ENCODE assay signal across 16 cellular contexts in the genomic region with DNA sequence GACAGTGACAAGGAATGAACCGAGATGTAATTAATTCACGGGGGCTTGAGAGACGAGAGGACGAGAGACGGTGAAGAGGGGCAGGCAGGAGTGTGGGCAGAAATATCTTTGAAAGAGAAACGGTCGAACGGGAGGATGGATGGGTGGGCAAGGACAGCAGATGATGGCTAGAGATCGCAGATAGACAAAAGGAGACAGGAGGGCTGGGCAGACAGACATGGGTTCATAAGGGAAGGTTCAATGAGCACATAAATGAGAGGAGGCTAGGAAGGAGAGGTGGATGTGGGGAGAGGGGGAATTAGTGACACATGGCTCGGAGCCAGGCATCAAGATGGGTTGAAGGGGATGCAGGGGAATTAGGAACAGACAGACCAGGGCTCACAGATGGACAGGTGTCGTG. TPM values are rescaled to one million over a fixed set of nuclear protein-coding genes. Genes with fewer than 3 reads are reported as not detected.
A peak's percentile ranks its signal among the peaks of the same experiment; 100 is the strongest.
DNase-seq lines count a peak whose midpoint lies in the region; ATAC-seq and TF ChIP-seq lines count a peak whose summit lies in the region.
"Had no signal": no experiment of that assay in that cellular context is flagged by ENCODE, and none has a peak within 500 bp of the region (broad histone marks: within the 10 kb centered on the region; RNA-seq: fewer than 3 reads in every experiment).

No MANE protein-coding gene starts in this region.

- DNase-seq in natural killer cell (no peak), immature natural killer cell (no peak), mucosa of descending colon (no peak)
- DNase-seq in natural killer cell treated with Interleukin-12 subunit alpha and Interleukin-12 subunit beta and Interleukin-15 and Interleukin-18, amount 100 ng/mL, for 72 hours (ENCODE audit: low spot score): no peak
- no peak for DNase-seq in activated naive CD8-positive, alpha-beta T cell treated with anti-CD3 and anti-CD28 coated beads, Interleukin-2, amount 10 ng/mL, durations not matched to agents 7 days and 5 days
- no peak for DNase-seq in stimulated activated naive B cell treated with anti-CD40 and anti-IgM and Interleukin-4, amounts not matched to agents 10 μg/mL and 1 μg/mL and 100 μg/mL, for 72 hours
- no peak for DNase-seq in activated naive CD4-positive, alpha-beta T cell (lab: John Stamatoyannopoulos, UW)
- DNase-seq: activated CD4-positive, CD25-positive, alpha-beta regulatory T cell treated with anti-CD3 and anti-CD28 coated beads, Interleukin-2, amount 50 U/mL, for 72 hours; Calu3; Kasumi-1 had no signal

- H3K36me3 ChIP-seq in mucosa of descending colon (ENCODE audit: low read depth): no peaks in the 10 kb centered on the region
- H3K36me3 ChIP-seq: heart right ventricle, right atrium auricular region had no signal

- H3K27me3 Mint-ChIP-seq in natural killer cell (ENCODE audit: low read depth in 2 of 2) (peaks cover 26 to 30% of the 10 kb centered on the region in 2 donors), immature natural killer cell (ENCODE audit: low read depth in 3 of 3) (peaks cover 14 to 32% (median 16%) of the 10 kb centered on the region in 3 donors)
- H3K27me3 Mint-ChIP-seq in natural killer cell treated with Interleukin-12 subunit alpha and Interleukin-12 subunit beta and Interleukin-15 and Interleukin-18, amount 100 ng/mL, for 72 hours: peaks cover 23 to 29% of the 10 kb centered on the region in 2 donors
- peaks cover 28% of the 10 kb centered on the region for H3K27me3 Mint-ChIP-seq in activated naive CD8-positive, alpha-beta T cell treated with anti-CD3 and anti-CD28 coated beads, Interleukin-2, amount 10 ng/mL, durations not matched to agents 7 days and 5 days
- H3K27me3 Mint-ChIP-seq in stimulated activated naive B cell treated with anti-CD40 and anti-IgM and Interleukin-4, amounts not matched to agents 10 μg/mL and 1 μg/mL and 100 μg/mL, for 72 hours: peaks cover 30 to 49% of the 10 kb centered on the region in 2 donors

- H3K9me3 ChIP-seq in mucosa of descending colon: peaks cover 13% of the 10 kb centered on the region

- H3K4me1 ChIP-seq in mucosa of descending colon (ENCODE audit: low read depth): no peaks in the 10 kb centered on the region

- H3K36me3 Mint-ChIP-seq in natural killer cell (peaks cover 8% of the 10 kb centered on the region), immature natural killer cell (no peaks in the 10 kb centered on the region)
- H3K36me3 Mint-ChIP-seq in natural killer cell treated with Interleukin-12 subunit alpha and Interleukin-12 subunit beta and Interleukin-15 and Interleukin-18, amount 100 ng/mL, for 72 hours: peaks cover 12% of the 10 kb centered on the region
- H3K36me3 Mint-ChIP-seq in activated naive CD8-positive, alpha-beta T cell treated with anti-CD3 and anti-CD28 coated beads, Interleukin-2, amount 10 ng/mL, durations not matched to agents 7 days and 5 days: no peaks in the 10 kb centered on the region
- peaks cover 0 to 3% of the 10 kb centered on the region in 2 donors for H3K36me3 Mint-ChIP-seq in stimulated activated naive B cell treated with anti-CD40 and anti-IgM and Interleukin-4, amounts not matched to agents 10 μg/mL and 1 μg/mL and 100 μg/mL, for 72 hours

- ATAC-seq in natural killer cell (no peak), mucosa of descending colon (no peak), HG03095 (IDR thresholded peaks at IDR 0.05; ENCODE audit: unreplicated experiment) (no peak)
- no peak for ATAC-seq in natural killer cell treated with Interleukin-12 subunit alpha and Interleukin-12 subunit beta and Interleukin-15 and Interleukin-18, amount 100 ng/mL, for 72 hours
- ATAC-seq in activated naive CD8-positive, alpha-beta T cell treated with anti-CD3 and anti-CD28 coated beads, Interleukin-2, amount 10 ng/mL, durations not matched to agents 7 days and 5 days (ENCODE audit: low read depth): no peak
- ATAC-seq in stimulated activated naive B cell treated with anti-CD40 and anti-IgM and Interleukin-4, amounts not matched to agents 10 μg/mL and 1 μg/mL and 100 μg/mL, for 72 hours (replicated peaks): no peak

- H3K4me3 ChIP-seq in mucosa of descending colon: no peak overlapping the region

- H3K4me1 Mint-ChIP-seq in natural killer cell (peaks cover 0 to 12% of the 10 kb centered on the region in 2 donors), immature natural killer cell (peaks cover 0 to 4% of the 10 kb centered on the region in 2 donors)
- peaks cover 0 to 6% of the 10 kb centered on the region in 2 donors for H3K4me1 Mint-ChIP-seq in natural killer cell treated with Interleukin-12 subunit alpha and Interleukin-12 subunit beta and Interleukin-15 and Interleukin-18, amount 100 ng/mL, for 72 hours (ENCODE audit: low read depth in 2 of 2)
- peaks cover 5% of the 10 kb centered on the region for H3K4me1 Mint-ChIP-seq in activated naive CD8-positive, alpha-beta T cell treated with anti-CD3 and anti-CD28 coated beads, Interleukin-2, amount 10 ng/mL, durations not matched to agents 7 days and 5 days
- H3K4me1 Mint-ChIP-seq in stimulated activated naive B cell treated with anti-CD40 and anti-IgM and Interleukin-4, amounts not matched to agents 10 μg/mL and 1 μg/mL and 100 μg/mL, for 72 hours: peaks cover 6 to 14% of the 10 kb centered on the region in 2 donors
- H3K4me1 Mint-ChIP-seq: activated naive CD4-positive, alpha-beta T cell treated with anti-CD3 and anti-CD28 coated beads, Interleukin-2, amount 50 U/mL, for 24 hours had no signal

- intact Hi-C loops in natural killer cell (cut with micrococcal nuclease) (no loop called here), mucosa of descending colon (cut with DNase I, micrococcal nuclease) (no loop called here)

- TF ChIP-seq CTCF in natural killer cell (IDR thresholded peaks at IDR 0.05): no peak
- no peak for TF ChIP-seq CTCF in mucosa of descending colon (IDR thresholded peaks at IDR 0.05)

- peak overlapping the region; percentile 21 for H3K4me3 Mint-ChIP-seq in natural killer cell
- no peak overlapping the region for H3K4me3 Mint-ChIP-seq in natural killer cell treated with Interleukin-12 subunit alpha and Interleukin-12 subunit beta and Interleukin-15 and Interleukin-18, amount 100 ng/mL, for 72 hours
- peak overlapping the region; percentile 23 for H3K4me3 Mint-ChIP-seq in activated naive CD8-positive, alpha-beta T cell treated with anti-CD3 and anti-CD28 coated beads, Interleukin-2, amount 10 ng/mL, durations not matched to agents 7 days and 5 days
- peak overlapping the region in 4 of 5 donors; percentile 0 to 56 (median 34) for H3K4me3 Mint-ChIP-seq in immature natural killer cell
- peak overlapping the region in 1 of 2 donors; percentile 31 for H3K4me3 Mint-ChIP-seq in stimulated activated naive B cell treated with anti-CD40 and anti-IgM and Interleukin-4, amounts not matched to agents 10 μg/mL and 1 μg/mL and 100 μg/mL, for 72 hours

- POLR2A ChIA-PET in activated naive CD8-positive, alpha-beta T cell treated with anti-CD3 and anti-CD28 coated beads, Interleukin-2, amount 10 ng/mL, durations not matched to agents 7 days and 5 days (lab: Charles Lee): no interaction called here

- H3K27ac Mint-ChIP-seq in natural killer cell (no peak overlapping the region), immature natural killer cell (no peak overlapping the region)
- H3K27ac Mint-ChIP-seq in natural killer cell treated with Interleukin-12 subunit alpha and Interleukin-12 subunit beta and Interleukin-15 and Interleukin-18, amount 100 ng/mL, for 72 hours: no peak overlapping the region
- no peak overlapping the region for H3K27ac Mint-ChIP-seq in activated naive CD8-positive, alpha-beta T cell treated with anti-CD3 and anti-CD28 coated beads, Interleukin-2, amount 10 ng/mL, durations not matched to agents 7 days and 5 days
- peak overlapping the region; percentile 28 for H3K27ac Mint-ChIP-seq in stimulated activated naive B cell treated with anti-CD40 and anti-IgM and Interleukin-4, amounts not matched to agents 10 μg/mL and 1 μg/mL and 100 μg/mL, for 72 hours
- H3K27ac Mint-ChIP-seq: activated naive CD4-positive, alpha-beta T cell treated with anti-CD3 and anti-CD28 coated beads, Interleukin-2, amount 50 U/mL, for 24 hours; T-helper 2 cell treated with Interferon-gamma antibody and Interleukin-4, amounts not matched to agents 5 μg/mL and 100 μg/mL, for 36 hours had no signal

- H3K9me3 Mint-ChIP-seq in natural killer cell (peaks cover 0 to 4% of the 10 kb centered on the region in 2 donors), immature natural killer cell (peaks cover 2 to 23% (median 15%) of the 10 kb centered on the region in 6 donors)
- H3K9me3 Mint-ChIP-seq in natural killer cell treated with Interleukin-12 subunit alpha and Interleukin-12 subunit beta and Interleukin-15 and Interleukin-18, amount 100 ng/mL, for 72 hours: no peaks in the 10 kb centered on the region
- peaks cover 9% of the 10 kb centered on the region for H3K9me3 Mint-ChIP-seq in activated naive CD8-positive, alpha-beta T cell treated with anti-CD3 and anti-CD28 coated beads, Interleukin-2, amount 10 ng/mL, durations not matched to agents 7 days and 5 days
- peaks cover 8 to 12% of the 10 kb centered on the region in 2 donors for H3K9me3 Mint-ChIP-seq in stimulated activated naive B cell treated with anti-CD40 and anti-IgM and Interleukin-4, amounts not matched to agents 10 μg/mL and 1 μg/mL and 100 μg/mL, for 72 hours

RNA-seq across cellular contexts. Expression of a gene that starts 1.1 kb away (rescaled TPM):
- total RNA-seq in natural killer cell (not detected), mucosa of descending colon (1 to 10 TPM in 1 of 3 donors, under 1 TPM in 1, not detected in 1; 0.14 to 1.2 TPM)
- not detected for total RNA-seq in natural killer cell treated with Interleukin-12 subunit alpha and Interleukin-12 subunit beta and Interleukin-15 and Interleukin-18, amount 100 ng/mL, for 72 hours
- under 1 TPM; 0.17 TPM for total RNA-seq in activated naive CD8-positive, alpha-beta T cell treated with anti-CD3 and anti-CD28 coated beads, Interleukin-2, amount 10 ng/mL, durations not matched to agents 7 days and 5 days
- polyA plus RNA-seq in immature natural killer cell: under 1 TPM in 1 of 3 donors, not detected in 2; 0.22 TPM
- total RNA-seq: Calu3, fibroblast of lung had no signal
- polyA plus RNA-seq: fibroblast of lung had no signal

RNA-seq across cellular contexts. Expression of a gene that starts 10.7 kb away (rescaled TPM):
- not detected for total RNA-seq in natural killer cell
- not detected for total RNA-seq in natural killer cell treated with Interleukin-12 subunit alpha and Interleukin-12 subunit beta and Interleukin-15 and Interleukin-18, amount 100 ng/mL, for 72 hours
- 1 to 10 TPM in 1 of 2 experiments, under 1 TPM in 1; 0.75 to 2.0 TPM for total RNA-seq in activated naive CD8-positive, alpha-beta T cell treated with anti-CD3 and anti-CD28 coated beads, Interleukin-2, amount 10 ng/mL, durations not matched to agents 7 days and 5 days
- 1 to 10 TPM in 1 of 3 donors, not detected in 2; 1.8 TPM for polyA plus RNA-seq in immature natural killer cell
- under 1 TPM in 1 of 3 donors, not detected in 2; 0.41 TPM for total RNA-seq in mucosa of descending colon
- total RNA-seq: Calu3, fibroblast of lung had no signal
- polyA plus RNA-seq: fibroblast of lung had no signal
